ENCODE assay signal across 22 cellular contexts in genomic region chr13:108950333-108951010, GRCh38.
A peak's percentile ranks its signal among the peaks of the same experiment; 100 is the strongest.
DNase-seq lines count a peak whose midpoint lies in the region; ATAC-seq and TF ChIP-seq lines count a peak whose summit lies in the region.
"Had no signal": no experiment of that assay in that cellular context is flagged by ENCODE, and none has a peak within 500 bp of the region (broad histone marks: within the 10 kb centered on the region; RNA-seq: fewer than 3 reads in every experiment).

No MANE protein-coding gene starts in this region.

- no peaks in the 10 kb centered on the region for H3K36me3 ChIP-seq in lower lobe of right lung
- H3K36me3 ChIP-seq: BLaER1 had no signal

- intact Hi-C loops in lower lobe of right lung (cut with DNase I): no loop called here

- ATAC-seq in lower lobe of right lung (peak; percentile 47 to 79), GM18498 (IDR thresholded peaks at IDR 0.05; ENCODE audit: unreplicated experiment) (no peak), HG02852 (IDR thresholded peaks at IDR 0.05; ENCODE audit: unreplicated experiment) (no peak)
- ATAC-seq: PC-3, SK-N-SH treated with all-trans-retinoic acid at 6 μM for 48 hours had no signal

- DNase-seq in Daoy (ENCODE audit: low read depth): peak; percentile 45
- peak; percentile 90 for DNase-seq in amniotic epithelial cell (ENCODE audit: low read depth)
- peak; percentile 88 for DNase-seq in choroid plexus epithelial cell (ENCODE audit: low read depth)
- no peak for DNase-seq in lower lobe of right lung
- no peak for DNase-seq in NCI-H1694 treated with DMSO at 0.1 percent for 48 hours (lab: John Stamatoyannopoulos, UW)
- DNase-seq: CD4-positive, CD25-positive, alpha-beta regulatory T cell; GOT3; HCEC 1CT; KBM-7; MV-4-11; NCI-H1105; NCI-H146; NCI-H2029 treated with DMSO at 0.1 percent for 48 hours; NCI-H2227 treated with DMSO at 0.1 percent for 48 hours; NCI-H524 treated with DMSO at 0.1 percent for 48 hours; NCI-H82; NK-92 treated with Interleukin-12 subunit alpha and Interleukin-12 subunit beta, amount 100 ng/mL, for 24 hours; PC-3 had no signal

- no peaks in the 10 kb centered on the region for H3K27me3 ChIP-seq in lower lobe of right lung (ENCODE audit: low read depth)
- H3K27me3 ChIP-seq: BLaER1 had no signal

- no peak for TF ChIP-seq CTCF in choroid plexus epithelial cell (conservative IDR thresholded peaks at IDR 0.05; ENCODE audit: low read depth, low read length)
- no peak for TF ChIP-seq CTCF in lower lobe of right lung (IDR thresholded peaks at IDR 0.05)

- no peaks in the 10 kb centered on the region for H3K4me1 ChIP-seq in lower lobe of right lung
- H3K4me1 ChIP-seq: BLaER1 had no signal

- H3K9me3 ChIP-seq in lower lobe of right lung: no peaks in the 10 kb centered on the region
- H3K9me3 ChIP-seq: BLaER1 had no signal

- no peak overlapping the region for H3K4me3 ChIP-seq in choroid plexus epithelial cell (ENCODE audit: low read depth, low read length)
- H3K4me3 ChIP-seq in lower lobe of right lung: no peak overlapping the region
- H3K4me3 ChIP-seq: BLaER1 had no signal

- H3K27ac ChIP-seq in lower lobe of right lung: no peak overlapping the region
- H3K27ac ChIP-seq: BLaER1 had no signal

Comparison
In these comparisons a context has a peak if more than half of its experiments do, and no peak if none do; other contexts are left out.
1. DNase-seq: peak in Daoy (single experiment), amniotic epithelial cell (single experiment) and choroid plexus epithelial cell (single experiment); none in lower lobe of right lung (single experiment) and NCI-H1694 treated with DMSO at 0.1 percent for 48 hours (single experiment).
2. ATAC-seq: peak in lower lobe of right lung (2 of 2); none in GM18498 (single experiment) and HG02852 (single experiment).